Comparison of ENCODE assay signal across 8 cellular contexts in genomic region chr10:102114861-102115618, GRCh38. TPM values are rescaled to one million over a fixed set of nuclear protein-coding genes. Genes with fewer than 3 reads are reported as not detected.
DNase-seq lines count a peak whose midpoint lies in the region; ATAC-seq and TF ChIP-seq lines count a peak whose summit lies in the region.

No MANE protein-coding gene starts in this region.

- H3K4me1 ChIP-seq in RWPE2 (ENCODE audit: insufficient read depth, poor library complexity, severe bottlenecking) (peaks cover 43% of the 10 kb centered on the region), stomach smooth muscle (ENCODE audit: control insufficient read depth, insufficient read depth, low read length) (peaks cover 70% of the 10 kb centered on the region)

- H3K27ac ChIP-seq in RWPE2 (ENCODE audit: poor library complexity, severe bottlenecking) (peak overlapping the region; percentile 73), neural cell (ENCODE audit: low read length) (peak overlapping the region; percentile 93), stomach smooth muscle (ENCODE audit: low read length) (peak overlapping the region; percentile 99)

- no peaks in the 10 kb centered on the region for H3K9me2 ChIP-seq in neural cell (ENCODE audit: insufficient read depth, low read length)

- no peaks in the 10 kb centered on the region for H3K27me3 ChIP-seq in RWPE2 (ENCODE audit: insufficient read depth, poor library complexity, severe bottlenecking)
- H3K27me3 ChIP-seq in neural cell (ENCODE audit: insufficient read depth, low read depth, low read length), result no peaks in the 10 kb centered on the region
- H3K27me3 ChIP-seq in stomach smooth muscle (ENCODE audit: control insufficient read depth in 1 of 2, insufficient read depth in 2 of 2, low read length in 2 of 2), result no peaks in the 10 kb centered on the region

- H3K36me3 ChIP-seq in RWPE2 (ENCODE audit: low read depth) (peaks cover 21% of the 10 kb centered on the region), neural cell (ENCODE audit: insufficient read depth, low read length) (no peaks in the 10 kb centered on the region), stomach smooth muscle (ENCODE audit: control insufficient read depth in 2 of 2, insufficient read depth in 2 of 2, low read length in 2 of 2) (peaks cover 13 to 14% of the 10 kb centered on the region in 2 donors)

- H2AFZ ChIP-seq in neural cell (ENCODE audit: low read depth, low read length), result peak overlapping the region; percentile 41

- H3K79me2 ChIP-seq in neural cell (replicated peaks; ENCODE audit: insufficient read depth, low read length), result peaks cover 78% of the 10 kb centered on the region

- TF ChIP-seq EP300 in neural cell (conservative IDR thresholded peaks at IDR 0.05; ENCODE audit: poor library complexity, severe bottlenecking), result no peak

- H3K4me2 ChIP-seq in neural cell (ENCODE audit: low read length), result peak overlapping the region; percentile 85

- no peak for TF ChIP-seq RAD21 in neural cell (conservative IDR thresholded peaks at IDR 0.05)

- H3K9me3 ChIP-seq in RWPE2 (ENCODE audit: severe bottlenecking) (no peaks in the 10 kb centered on the region), neural cell (ENCODE audit: low read length) (no peaks in the 10 kb centered on the region), stomach smooth muscle (ENCODE audit: control insufficient read depth in 2 of 2, low read length in 2 of 2) (no peaks in the 10 kb centered on the region)

- no peak for TF ChIP-seq CTCF in RWPE2 (IDR thresholded peaks at IDR 0.05; ENCODE audit: poor library complexity, severe bottlenecking)
- TF ChIP-seq CTCF in foreskin fibroblast (IDR thresholded peaks at IDR 0.05; ENCODE audit: low read depth, low read length), result no peak
- no peak for TF ChIP-seq CTCF in neural cell (IDR thresholded peaks at IDR 0.05; ENCODE audit: poor library complexity, severe bottlenecking)

- no peaks in the 10 kb centered on the region for H3F3A ChIP-seq in neural cell (ENCODE audit: insufficient read depth, low read length, poor library complexity, severe bottlenecking)

- DNase-seq in DMS153 (lab: John Stamatoyannopoulos, UW) (peak; percentile 81), RWPE2 (ENCODE audit: low spot score) (peak; percentile 90), foreskin fibroblast (peak; percentile 76 to 95)
- peak; percentile 67 for DNase-seq in Jurkat, Clone E6-1 (ENCODE audit: low read depth, low spot score)
- peak; percentile 95 for DNase-seq in activated effector memory CD4-positive, alpha-beta T cell treated with anti-CD3 and anti-CD28 coated beads, Interleukin-2, amount 50 U/mL, for 16 hours

- ATAC-seq in GM21447 (IDR thresholded peaks at IDR 0.05; ENCODE audit: unreplicated experiment), result peak; percentile 61
- peak; percentile 76 for ATAC-seq in RWPE2 (ENCODE audit: low read depth)

- H4K20me1 ChIP-seq in neural cell (ENCODE audit: insufficient read depth), result peaks cover 18% of the 10 kb centered on the region

- peak overlapping the region; percentile 82 for H3K4me3 ChIP-seq in Jurkat, Clone E6-1 (ENCODE audit: low read length)
- H3K4me3 ChIP-seq in RWPE2 (ENCODE audit: severe bottlenecking) (peak overlapping the region; percentile 43), foreskin fibroblast (ENCODE audit: low read depth in 1 of 2, low read length in 2 of 2) (peak overlapping the region; percentile 75 to 79), neural cell (ENCODE audit: low read length) (peak overlapping the region; percentile 92), stomach smooth muscle (ENCODE audit: low read length in 2 of 2) (peak overlapping the region; percentile 31 to 77)

- H3K9ac ChIP-seq in neural cell (ENCODE audit: low read length) (peak overlapping the region; percentile 88), stomach smooth muscle (ENCODE audit: low read length in 2 of 2) (peak overlapping the region; percentile 39 to 62)

TF ChIP-seq in neural cell, 6 proteins besides CTCF, POLR2A, EP300 and RAD21:
- TF ChIP-seq REST (IDR thresholded peaks at IDR 0.05; ENCODE audit: borderline replicate concordance), result peak; percentile 76
- TF ChIP-seq TAF1 (IDR thresholded peaks at IDR 0.05; ENCODE audit: low read depth), result peak; percentile 81
- TF ChIP-seq SMC3 (conservative IDR thresholded peaks at IDR 0.05; ENCODE audit: poor library complexity), result no peak
- TF ChIP-seq MXI1 (conservative IDR thresholded peaks at IDR 0.05; ENCODE audit: poor library complexity, severe bottlenecking), result peak; percentile 31
- no peak for TF ChIP-seq EZH2 (IDR thresholded peaks at IDR 0.05; ENCODE audit: borderline replicate concordance, insufficient read depth, low read length, poor library complexity, severe bottlenecking)
- TF ChIP-seq POLR2AphosphoS5 (IDR thresholded peaks at IDR 0.05), result peak; percentile 97
TF ChIP-seq in neural cell: peak in this region for 4.

RNA-seq across cellular contexts. Expression of gene LDB1, which starts 5.1 kb away (rescaled TPM):
- polyA plus RNA-seq in Jurkat, Clone E6-1 (2012; ENCODE audit: insufficient read depth, insufficient read length), result 75.5 TPM
- 107 and 112 TPM in 2 replicates for polyA plus RNA-seq in neural cell
- 165 and 189 TPM in 2 replicates for polyA minus RNA-seq in neural cell

RNA-seq across cellular contexts. Expression of gene PPRC1, which starts 17.8 kb away (rescaled TPM):
- polyA plus RNA-seq in Jurkat, Clone E6-1 (2012; ENCODE audit: insufficient read depth, insufficient read length), result 34.5 TPM
- 3.8 and 6.0 TPM in 2 replicates for polyA plus RNA-seq in neural cell
- polyA minus RNA-seq in neural cell, result 11.9 and 12.4 TPM in 2 replicates

RNA-seq across cellular contexts. Expression of gene NOLC1, which starts 37.1 kb away (rescaled TPM):
- 187 TPM for polyA plus RNA-seq in Jurkat, Clone E6-1 (2012; ENCODE audit: insufficient read depth, insufficient read length)
- polyA plus RNA-seq in neural cell, result 33.4 and 36.0 TPM in 2 replicates
- polyA minus RNA-seq in neural cell, result 39.4 and 45.1 TPM in 2 replicates

RNA-seq across cellular contexts. Expression of gene HPS6, which starts 49.9 kb away (rescaled TPM):
- 17.4 TPM for polyA plus RNA-seq in Jurkat, Clone E6-1 (2012; ENCODE audit: insufficient read depth, insufficient read length)
- 9.0 and 9.6 TPM in 2 replicates for polyA plus RNA-seq in neural cell
- polyA minus RNA-seq in neural cell, result 28.4 and 36.8 TPM in 2 replicates

RNA-seq across cellular contexts. Expression of gene ARMH3, which starts 59.1 kb away (rescaled TPM):
- 11.3 TPM for polyA plus RNA-seq in Jurkat, Clone E6-1 (2012; ENCODE audit: insufficient read depth, insufficient read length)
- polyA plus RNA-seq in neural cell, result 11.7 and 13.4 TPM in 2 replicates
- 26.8 and 27.7 TPM in 2 replicates for polyA minus RNA-seq in neural cell

Comparison
In these comparisons a context has a peak if more than half of its experiments do, and no peak if none do; other contexts are left out.
1. Peak in every context shown above with its lines: DNase-seq, ATAC-seq, H3K4me3 ChIP-seq and H3K27ac ChIP-seq.